Comparison of ENCODE assay signal across 32 cellular contexts in genomic region chr11:95750101-95750500, GRCh38. TPM values are rescaled to one million over a fixed set of nuclear protein-coding genes. Genes with fewer than 3 reads are reported as not detected.
DNase-seq lines count a peak whose midpoint lies in the region; FAIRE-seq and TF ChIP-seq lines count a peak whose summit lies in the region.
"Had no signal": no experiment of that assay in that cellular context is flagged by ENCODE, and none has a peak within 500 bp of the region (broad histone marks: within the 10 kb centered on the region; RNA-seq: fewer than 3 reads in every experiment).

No MANE protein-coding gene starts in this region.

- H3K9me3 Mint-ChIP-seq in astrocyte (ENCODE audit: unreplicated experiment): no peaks in the 10 kb centered on the region
- H3K9me3 Mint-ChIP-seq: CD4-positive, alpha-beta T cell; CD4-positive, CD25-positive, alpha-beta regulatory T cell; CD8-positive, alpha-beta memory T cell; CD8-positive, alpha-beta T cell had no signal

- H3K36me3 Mint-ChIP-seq in astrocyte (ENCODE audit: low read depth, unreplicated experiment): no peaks in the 10 kb centered on the region
- H3K36me3 Mint-ChIP-seq: CD14-positive monocyte; CD4-positive, alpha-beta memory T cell; CD4-positive, CD25-positive, alpha-beta regulatory T cell; CD8-positive, alpha-beta memory T cell; CD8-positive, alpha-beta T cell had no signal

- H3K79me2 ChIP-seq in astrocyte (ENCODE audit: insufficient read depth, low read length): no peaks in the 10 kb centered on the region

- no peak overlapping the region for H3K27ac ChIP-seq in astrocyte (ENCODE audit: low read depth, low read length)
- H3K27ac ChIP-seq: 22Rv1; A549; BLaER1; BLaER1 treated with 17β-estradiol and CSF1 and Interleukin-3, amounts not matched to agents 10 nM and 100 nM; C4-2B had no signal

- no peaks in the 10 kb centered on the region for H3K9me3 ChIP-seq in astrocyte (ENCODE audit: insufficient read depth, low read depth, low read length)
- H3K9me3 ChIP-seq: A549; BE2C; BLaER1; BLaER1 treated with 17β-estradiol and CSF1 and Interleukin-3, amounts not matched to agents 10 nM and 100 nM; Caco-2 had no signal

- no peaks in the 10 kb centered on the region for H3K4me1 ChIP-seq in astrocyte (ENCODE audit: insufficient read depth, low read length)
- H3K4me1 ChIP-seq: A549; BE2C; BLaER1; BLaER1 treated with 17β-estradiol and CSF1 and Interleukin-3, amounts not matched to agents 10 nM and 100 nM; Caco-2 had no signal

- no peak overlapping the region for H3K4me3 Mint-ChIP-seq in astrocyte (ENCODE audit: unreplicated experiment)
- H3K4me3 Mint-ChIP-seq: B cell; CD14-positive monocyte; CD4-positive, alpha-beta memory T cell; CD4-positive, alpha-beta T cell; CD4-positive, CD25-positive, alpha-beta regulatory T cell; CD8-positive, alpha-beta memory T cell; CD8-positive, alpha-beta T cell had no signal

- no peaks in the 10 kb centered on the region for H3K36me3 ChIP-seq in astrocyte (ENCODE audit: insufficient read depth, low read length)
- H3K36me3 ChIP-seq: BE2C; BLaER1; BLaER1 treated with 17β-estradiol and CSF1 and Interleukin-3, amounts not matched to agents 10 nM and 100 nM had no signal

- H3K27ac Mint-ChIP-seq in astrocyte (ENCODE audit: unreplicated experiment): no peak overlapping the region
- H3K27ac Mint-ChIP-seq: B cell; CD14-positive monocyte; CD4-positive, alpha-beta memory T cell; CD4-positive, alpha-beta T cell; CD4-positive, CD25-positive, alpha-beta regulatory T cell; CD8-positive, alpha-beta memory T cell; CD8-positive, alpha-beta T cell had no signal

- peaks cover 8% of the 10 kb centered on the region for H3K27me3 Mint-ChIP-seq in astrocyte (ENCODE audit: low read depth, unreplicated experiment)
- H3K27me3 Mint-ChIP-seq: B cell; CD4-positive, alpha-beta T cell had no signal

- no peaks in the 10 kb centered on the region for H4K20me1 ChIP-seq in astrocyte (ENCODE audit: insufficient read depth, low read length)
- H4K20me1 ChIP-seq: BLaER1; BLaER1 treated with 17β-estradiol and CSF1 and Interleukin-3, amounts not matched to agents 10 nM and 100 nM had no signal

- no peak overlapping the region for H3K9ac ChIP-seq in astrocyte (ENCODE audit: low read length)
- H3K9ac ChIP-seq: BLaER1; BLaER1 treated with 17β-estradiol and CSF1 and Interleukin-3, amounts not matched to agents 10 nM and 100 nM had no signal

- H3K4me1 Mint-ChIP-seq in astrocyte (ENCODE audit: low read depth, unreplicated experiment): no peaks in the 10 kb centered on the region
- H3K4me1 Mint-ChIP-seq: CD14-positive monocyte; CD4-positive, alpha-beta memory T cell; CD8-positive, alpha-beta memory T cell had no signal

- FAIRE-seq in astrocyte (lab: Jason Lieb, UNC): peak; percentile 23
- FAIRE-seq: A549, D721Med had no signal

- H3K4me2 ChIP-seq in astrocyte (ENCODE audit: low read length): no peak overlapping the region
- H3K4me2 ChIP-seq: A549; BLaER1; BLaER1 treated with 17β-estradiol and CSF1 and Interleukin-3, amounts not matched to agents 10 nM and 100 nM had no signal

- no peak overlapping the region for H3K4me3 ChIP-seq in astrocyte (ENCODE audit: insufficient read depth, low read depth, low read length)
- H3K4me3 ChIP-seq: A549; BLaER1; BLaER1 treated with 17β-estradiol and CSF1 and Interleukin-3, amounts not matched to agents 10 nM and 100 nM had no signal

- DNase-seq in RPMI7951 (ENCODE audit: low read depth) (peak; percentile 1), astrocyte (ENCODE audit: low read depth) (no peak), NAMALWA (ENCODE audit: low spot score) (no peak), anterior cingulate cortex (lab: John Stamatoyannopoulos, UW) (no peak)
- DNase-seq: 8988T; ACHN; AML-193; BE2C; C1 segment of cervical spinal cord; Caco-2; Calu3; CD4-positive, alpha-beta memory T cell; CD4-positive, alpha-beta T cell; CD8-positive, alpha-beta memory T cell; CD8-positive, alpha-beta T cell; COR-L47; DMS 273 treated with DMSO at 0.1 percent for 48 hours; DMS153; DMS53; DMS79; DMS79 treated with DMSO at 0.1 percent for 48 hours; DND-41; EL had no signal

- no peak overlapping the region for H2AFZ ChIP-seq in astrocyte (ENCODE audit: low read depth, low read length)

- H3K27me3 ChIP-seq in astrocyte (ENCODE audit: insufficient read depth, low read length): no peaks in the 10 kb centered on the region
- H3K27me3 ChIP-seq: BE2C; BLaER1; BLaER1 treated with 17β-estradiol and CSF1 and Interleukin-3, amounts not matched to agents 10 nM and 100 nM had no signal

- no peak for TF ChIP-seq CTCF in astrocyte (IDR thresholded peaks at IDR 0.05; ENCODE audit: insufficient read depth, low read depth, low read length)

RNA-seq across cellular contexts. Expression of gene FAM76B, which starts 39.5 kb away (rescaled TPM):
- total RNA-seq in RPMI7951 (2014; rRNA removed; shearing (Covaris generic)): 21.4 and 31.0 TPM in 2 replicates
- total RNA-seq in astrocyte: 19.7 and 26.1 TPM in 2 replicates

RNA-seq across cellular contexts. Expression of gene CEP57, which starts 40.2 kb away (rescaled TPM):
- total RNA-seq in RPMI7951 (2014; rRNA removed; shearing (Covaris generic)): 51.1 and 58.3 TPM in 2 replicates
- total RNA-seq in astrocyte: 23.4 and 23.5 TPM in 2 replicates
